ENCODE assay signal across 12 cellular contexts in the genomic region with DNA sequence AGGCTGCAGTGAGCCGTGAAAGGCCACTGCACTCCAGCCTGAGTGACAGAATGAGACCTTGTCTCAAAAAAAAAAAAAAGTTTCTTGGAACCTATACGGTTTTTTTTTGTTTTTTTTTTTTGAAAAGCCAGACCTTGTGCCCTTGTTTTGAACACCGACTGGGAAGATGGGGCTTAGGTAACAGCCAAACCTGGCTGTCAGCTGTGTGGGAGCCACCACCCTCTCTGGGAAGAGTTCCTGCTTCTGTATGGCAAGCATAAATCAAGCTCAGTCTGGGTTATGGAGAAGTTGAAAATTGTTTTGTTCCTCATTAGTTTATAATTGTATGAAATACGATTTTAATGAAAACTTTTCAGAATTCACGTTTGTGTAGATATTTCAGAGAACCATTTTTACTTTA.
"Had no signal": no experiment of that assay in that cellular context is flagged by ENCODE, and none has a peak within 500 bp of the region (broad histone marks: within the 10 kb centered on the region; RNA-seq: fewer than 3 reads in every experiment).

No MANE protein-coding gene starts in this region.

- ATAC-seq: upper lobe of right lung, WTC11 had no signal

- H3K27me3 ChIP-seq: cardiac muscle cell, colonic mucosa, heart right ventricle, suprapubic skin, upper lobe of right lung had no signal

- H3K36me3 ChIP-seq: colonic mucosa had no signal

- H3K27ac Mint-ChIP-seq: activated CD4-positive, alpha-beta T cell treated with anti-CD3 and anti-CD28 coated beads, Interleukin-2, amount 10 ng/mL, durations not matched to agents 24 days and 14 days; T-helper 1 cell treated with Interleukin-12 subunit alpha and Interleukin-12 subunit beta and Interleukin-4 antibody, amounts not matched to agents 30 μg/mL and 1 μg/mL, for 36 hours had no signal

- H3K9ac ChIP-seq: parathyroid adenoma had no signal

- H3K79me2 ChIP-seq: parathyroid adenoma had no signal

- DNase-seq: activated CD4-positive, alpha-beta T cell treated with anti-CD3 and anti-CD28 coated beads, Interleukin-2, amount 10 ng/mL, durations not matched to agents 24 days and 14 days; activated gamma-delta T cell treated with Interleukin-2 at 50 U/mL for 16 hours; colonic mucosa; heart right ventricle; mammary epithelial cell; upper lobe of right lung had no signal

- H3K4me3 Mint-ChIP-seq: activated CD4-positive, alpha-beta T cell treated with anti-CD3 and anti-CD28 coated beads, Interleukin-2, amount 10 ng/mL, durations not matched to agents 24 days and 14 days; T-helper 1 cell treated with Interleukin-12 subunit alpha and Interleukin-12 subunit beta and Interleukin-4 antibody, amounts not matched to agents 30 μg/mL and 1 μg/mL, for 36 hours; WTC11 had no signal

- H3K27ac ChIP-seq: colonic mucosa, parathyroid adenoma, skin epidermis, suprapubic skin, upper lobe of right lung had no signal

- H3K9me3 Mint-ChIP-seq: activated CD4-positive, alpha-beta T cell treated with anti-CD3 and anti-CD28 coated beads, Interleukin-2, amount 10 ng/mL, durations not matched to agents 24 days and 14 days; T-helper 1 cell treated with Interleukin-12 subunit alpha and Interleukin-12 subunit beta and Interleukin-4 antibody, amounts not matched to agents 30 μg/mL and 1 μg/mL, for 36 hours; WTC11 had no signal

- H3K27me3 Mint-ChIP-seq: activated CD4-positive, alpha-beta T cell treated with anti-CD3 and anti-CD28 coated beads, Interleukin-2, amount 10 ng/mL, durations not matched to agents 24 days and 14 days had no signal

- H3K4me3 ChIP-seq: cardiac muscle cell, colonic mucosa, heart right ventricle, skin epidermis, suprapubic skin, upper lobe of right lung had no signal

- H3K4me1 ChIP-seq: colonic mucosa, parathyroid adenoma, suprapubic skin, upper lobe of right lung had no signal

- H3K9me3 ChIP-seq: colonic mucosa, heart right ventricle, suprapubic skin, upper lobe of right lung had no signal

- H2AFZ ChIP-seq: parathyroid adenoma had no signal
